In the genomic region with DNA sequence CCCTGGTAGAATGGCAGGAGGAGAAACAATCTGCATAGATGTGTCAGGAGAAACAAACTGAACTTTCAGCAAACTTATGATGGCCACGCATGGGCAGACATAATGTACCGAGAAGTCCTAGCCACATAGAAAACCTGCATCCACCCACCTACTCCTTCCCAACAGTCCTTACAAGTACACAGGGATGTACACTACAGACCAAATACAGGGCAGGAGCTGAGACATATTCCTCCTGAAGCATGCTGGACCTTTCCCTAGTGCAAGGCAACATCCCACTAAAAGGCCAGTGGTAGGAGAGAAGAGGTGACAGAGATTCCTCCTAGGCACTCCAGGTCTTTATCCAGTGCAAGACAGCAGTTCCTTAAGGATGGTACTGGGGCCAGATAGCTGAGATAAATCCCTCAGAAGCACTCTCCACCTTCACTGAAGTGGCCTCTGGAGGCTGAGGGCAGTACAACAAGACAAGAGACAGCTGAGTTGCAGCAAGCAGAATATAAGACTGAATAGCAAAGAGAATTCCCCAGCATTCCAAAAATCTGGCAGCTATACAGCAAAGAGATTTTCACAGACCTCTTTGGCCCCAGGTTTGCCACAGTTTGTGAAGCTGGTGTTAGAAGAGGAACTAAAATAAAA, we compare ENCODE assay signal across 9 cellular contexts. TPM values are rescaled to one million over a fixed set of nuclear protein-coding genes. Genes with fewer than 3 reads are reported as not detected.
A peak's percentile ranks its signal among the peaks of the same experiment; 100 is the strongest.
DNase-seq lines count a peak whose midpoint lies in the region; ATAC-seq, FAIRE-seq and TF ChIP-seq lines count a peak whose summit lies in the region.
"Had no signal": no experiment of that assay in that cellular context is flagged by ENCODE, and none has a peak within 500 bp of the region (broad histone marks: within the 10 kb centered on the region; RNA-seq: fewer than 3 reads in every experiment).

No MANE protein-coding gene starts in this region.

- H3K27me3 ChIP-seq in bronchial epithelial cell (ENCODE audit: control insufficient read depth, insufficient read depth, low read length), result no peaks in the 10 kb centered on the region
- no peaks in the 10 kb centered on the region for H3K27me3 ChIP-seq in uterus
- no peaks in the 10 kb centered on the region for H3K27me3 ChIP-seq in spleen (replicated peaks in 1 of 7)

- TF ChIP-seq POLR2A in uterus (IDR thresholded peaks at IDR 0.05), result no peak
- TF ChIP-seq POLR2A in spleen (IDR thresholded peaks at IDR 0.05), result no peak

- DNase-seq in ELR (ENCODE audit: low read depth) (peak; percentile 51), LHCN-M2 (ENCODE audit: low read depth) (peak; percentile 48), bronchial epithelial cell (ENCODE audit: low read depth) (peak; percentile 39), left lobe of liver (ENCODE audit: low spot score) (no peak), NK-92 (lab: John Stamatoyannopoulos, UW; ENCODE audit: unreplicated experiment) (no peak), NCI-H2107 treated with DMSO at 0.1 percent for 48 hours (lab: John Stamatoyannopoulos, UW; ENCODE audit: unreplicated experiment) (no peak), uterus (no peak), spleen (no peak)
- DNase-seq: activated T-cell treated with anti-CD3 and anti-CD28 coated beads, Interleukin-2, amount 50 U/mL, for 48 hours had no signal

- ATAC-seq in left lobe of liver, result peak; percentile 45

- no peak overlapping the region for H3K27ac ChIP-seq in uterus
- H3K27ac ChIP-seq in spleen, result no peak overlapping the region

- H3K36me3 ChIP-seq in bronchial epithelial cell (ENCODE audit: control insufficient read depth, insufficient read depth, low read length), result peaks cover 2% of the 10 kb centered on the region
- no peaks in the 10 kb centered on the region for H3K36me3 ChIP-seq in uterus
- H3K36me3 ChIP-seq in spleen, result peaks cover 0 to 41% (median 3%) of the 10 kb centered on the region in 6 donors

- H3K4me1 ChIP-seq in uterus (no peaks in the 10 kb centered on the region), spleen (peaks cover 0 to 8% (median 0%) of the 10 kb centered on the region in 6 donors)

- TF ChIP-seq CTCF in bronchial epithelial cell (IDR thresholded peaks at IDR 0.05; ENCODE audit: insufficient read depth, low read length, severe bottlenecking), result peak; percentile 36
- TF ChIP-seq CTCF in uterus (IDR thresholded peaks at IDR 0.05), result no peak
- no peak for TF ChIP-seq CTCF in spleen (IDR thresholded peaks at IDR 0.05 in 8 of 11, conservative IDR thresholded peaks at IDR 0.05 in 3 of 11)

- H3K9me3 ChIP-seq in uterus (peaks cover 0 to 15% of the 10 kb centered on the region in 2 donors), spleen (peaks cover 0 to 27% (median 23%) of the 10 kb centered on the region in 8 donors)

- no peak overlapping the region for H3K4me3 ChIP-seq in bronchial epithelial cell (ENCODE audit: low read depth, low read length)
- no peak overlapping the region for H3K4me3 ChIP-seq in uterus
- H3K4me3 ChIP-seq in spleen, result no peak overlapping the region

- FAIRE-seq in bronchial epithelial cell (lab: Jason Lieb, UNC), result peak; percentile 87

- 90 to 100% (median 99%) methylated on average over 2 of the region's 2 CpGs for WGBS in spleen, 5 donors

- intact Hi-C loops in uterus (cut with DNase I; ENCODE audit: low total_unique reads), result no loop called here
- intact Hi-C loops in spleen (cut with DNase I; ENCODE audit: low total_unique reads), result no loop called here

RNA-seq across cellular contexts. Expression of a gene that starts 18.3 kb away (rescaled TPM):
- total RNA-seq in LHCN-M2 (2014; rRNA removed) (6.9 and 8.4 TPM in 2 replicates), bronchial epithelial cell (17.1 and 18.9 TPM in 2 replicates), left lobe of liver (24.8 TPM), uterus (10 to 100 TPM; 25.6 to 59.7 (median 37.5) TPM), spleen (10 to 100 TPM; 12.4 to 33.6 (median 19.3) TPM)
- polyA plus RNA-seq in LHCN-M2 (2012), result 2.9 TPM
- polyA plus RNA-seq in spleen, result 1 to 10 TPM; 2.7 to 3.5 (median 3.4) TPM

Comparison
In these comparisons a context has a peak if more than half of its experiments do, and no peak if none do; other contexts are left out.
1. DNase-seq: peak in ELR (single experiment), LHCN-M2 (single experiment) and bronchial epithelial cell (single experiment); none in left lobe of liver (single experiment), NK-92 (single experiment), NCI-H2107 treated with DMSO at 0.1 percent for 48 hours (single experiment), uterus (0 of 2) and spleen (single experiment).